Comparison of ENCODE assay signal across 24 cellular contexts in genomic region chr6:72696055-72696454, GRCh38.
"Had no signal": no experiment of that assay in that cellular context is flagged by ENCODE, and none has a peak within 500 bp of the region (broad histone marks: within the 10 kb centered on the region; RNA-seq: fewer than 3 reads in every experiment).

No MANE protein-coding gene starts in this region.

- DNase-seq: colonic mucosa; cortex of kidney; effector CD8-positive, alpha-beta T cell; effector memory CD8-positive, alpha-beta T cell; endodermal cell; erythroblast; foreskin keratinocyte; gastrocnemius medialis; glutamatergic neuron; head of caudate nucleus; heart right ventricle; hippocampal formation; left cardiac atrium; left lung; left ventricle myocardium superior; lower lobe of right lung; mesenchymal stem cell; midbrain; naive thymus-derived CD4-positive, alpha-beta T cell had no signal

- H3K36me3 ChIP-seq: colonic mucosa, esophagus muscularis mucosa, gastrocnemius medialis, heart right ventricle, left lung, lower lobe of right lung had no signal

- FAIRE-seq: endometrium, islet of Langerhans, keratinocyte had no signal

- H3K27me3 ChIP-seq: colonic mucosa, esophagus muscularis mucosa, foreskin keratinocyte, gastrocnemius medialis, heart right ventricle, left lung had no signal

- H3K9me3 ChIP-seq: colonic mucosa, esophagus muscularis mucosa, gastrocnemius medialis, left lung, lower lobe of right lung had no signal

- ATAC-seq: effector memory CD8-positive, alpha-beta T cell; foreskin keratinocyte; gastrocnemius medialis; heart right ventricle; left cardiac atrium; left lung; left ventricle myocardium superior; lower lobe of right lung; naive thymus-derived CD4-positive, alpha-beta T cell had no signal

- H3K27ac ChIP-seq: colonic mucosa, epithelial cell of prostate, esophagus muscularis mucosa, foreskin keratinocyte, gastrocnemius medialis, heart right ventricle, left lung, lower lobe of right lung had no signal

- H3K4me1 ChIP-seq: colonic mucosa, esophagus muscularis mucosa, foreskin keratinocyte, gastrocnemius medialis, heart right ventricle, left lung, lower lobe of right lung had no signal

- H3K4me3 ChIP-seq: colonic mucosa, esophagus muscularis mucosa, gastrocnemius medialis, heart right ventricle, left lung, lower lobe of right lung had no signal
